Comparison of ENCODE assay signal across 8 cellular contexts in genomic region chr22:29883831-29884139, GRCh38. TPM values are rescaled to one million over a fixed set of nuclear protein-coding genes. Genes with fewer than 3 reads are reported as not detected.
DNase-seq lines count a peak whose midpoint lies in the region; ATAC-seq, FAIRE-seq and TF ChIP-seq lines count a peak whose summit lies in the region.

No MANE protein-coding gene starts in this region.

- H3K27ac ChIP-seq in GM23338 (ENCODE audit: low read depth) (peak overlapping the region; percentile 83), WERI-Rb-1 (peak overlapping the region; percentile 98)

- no peaks in the 10 kb centered on the region; the same call in 2 of the 3 replicates for H3K9me3 Mint-ChIP-seq in GM23338
- H3K9me3 Mint-ChIP-seq in glutamatergic neuron (ENCODE audit: unreplicated experiment) = peaks cover 2% of the 10 kb centered on the region
- no peaks in the 10 kb centered on the region for H3K9me3 Mint-ChIP-seq in stimulated activated memory B cell treated with anti-CD40 and anti-IgM and Interleukin-4, amounts not matched to agents 10 μg/mL and 1 μg/mL and 100 μg/mL, for 72 hours

- TF ChIP-seq CTCF in GM23338 (conservative IDR thresholded peaks at IDR 0.05; ENCODE audit: low read depth in 2 of 2) (no peak), WERI-Rb-1 (IDR thresholded peaks at IDR 0.05; ENCODE audit: low read depth, low read length) (no peak), glutamatergic neuron (IDR thresholded peaks at IDR 0.05; ENCODE audit: partially characterized antibody, unreplicated experiment) (no peak)

- no peaks in the 10 kb centered on the region for H3K27me3 ChIP-seq in GM23338 (ENCODE audit: insufficient read depth)
- H3K27me3 ChIP-seq in WERI-Rb-1 (ENCODE audit: insufficient read depth, low read depth, severe bottlenecking) = no peaks in the 10 kb centered on the region

- DNase-seq in GM23338 (ENCODE audit: low spot score) (no peak), WERI-Rb-1 (no peak), glutamatergic neuron (no peak), frontal cortex (ENCODE audit: low spot score in 2 of 2) (no peak)

- H3K4me3 ChIP-seq in GM23338 (peak overlapping the region; percentile 94), WERI-Rb-1 (ENCODE audit: low read depth, low read length) (peak overlapping the region; percentile 96)

- peak; percentile 30 for ATAC-seq in GM23338
- ATAC-seq in stimulated activated memory B cell treated with anti-CD40 and anti-IgM and Interleukin-4, amounts not matched to agents 10 μg/mL and 1 μg/mL and 100 μg/mL, for 72 hours = no peak
- ATAC-seq in HG02759 (IDR thresholded peaks at IDR 0.05; ENCODE audit: unreplicated experiment) = no peak
- ATAC-seq in HG02610 (IDR thresholded peaks at IDR 0.05; ENCODE audit: unreplicated experiment) = no peak
- ATAC-seq in HG03108 (IDR thresholded peaks at IDR 0.05; ENCODE audit: unreplicated experiment) = no peak

- H3K4me1 ChIP-seq in GM23338 (ENCODE audit: insufficient read depth) = peaks cover 20% of the 10 kb centered on the region

- no peaks in the 10 kb centered on the region for H3K36me3 Mint-ChIP-seq in GM23338 (ENCODE audit: low read depth)
- H3K36me3 Mint-ChIP-seq in glutamatergic neuron (ENCODE audit: unreplicated experiment) = no peaks in the 10 kb centered on the region
- H3K36me3 Mint-ChIP-seq in stimulated activated memory B cell treated with anti-CD40 and anti-IgM and Interleukin-4, amounts not matched to agents 10 μg/mL and 1 μg/mL and 100 μg/mL, for 72 hours = no peaks in the 10 kb centered on the region

- no peaks in the 10 kb centered on the region for H3F3A ChIP-seq in GM23338 (replicated peaks; ENCODE audit: low read depth)

- peaks cover 52% of the 10 kb centered on the region for H3K79me2 ChIP-seq in GM23338 (replicated peaks; ENCODE audit: insufficient read depth)

- no peak overlapping the region for H3K27ac Mint-ChIP-seq in GM23338
- H3K27ac Mint-ChIP-seq in glutamatergic neuron (ENCODE audit: unreplicated experiment) = peak overlapping the region; percentile 81
- peak overlapping the region; percentile 91 for H3K27ac Mint-ChIP-seq in stimulated activated memory B cell treated with anti-CD40 and anti-IgM and Interleukin-4, amounts not matched to agents 10 μg/mL and 1 μg/mL and 100 μg/mL, for 72 hours

- H3K27me3 Mint-ChIP-seq in GM23338 (ENCODE audit: insufficient read depth, low read depth, poor library complexity) = peaks cover 1% of the 10 kb centered on the region
- peaks cover 2% of the 10 kb centered on the region for H3K27me3 Mint-ChIP-seq in glutamatergic neuron (ENCODE audit: unreplicated experiment)
- no peaks in the 10 kb centered on the region for H3K27me3 Mint-ChIP-seq in stimulated activated memory B cell treated with anti-CD40 and anti-IgM and Interleukin-4, amounts not matched to agents 10 μg/mL and 1 μg/mL and 100 μg/mL, for 72 hours

- H3K4me3 Mint-ChIP-seq in GM23338 (peak overlapping the region; percentile 89), glutamatergic neuron (ENCODE audit: unreplicated experiment) (peak overlapping the region; percentile 94)
- H3K4me3 Mint-ChIP-seq in stimulated activated memory B cell treated with anti-CD40 and anti-IgM and Interleukin-4, amounts not matched to agents 10 μg/mL and 1 μg/mL and 100 μg/mL, for 72 hours = peak overlapping the region; percentile 94

- H2AFZ ChIP-seq in GM23338 = peak overlapping the region; percentile 91

- peaks cover 4% of the 10 kb centered on the region for H3K9me3 ChIP-seq in WERI-Rb-1 (ENCODE audit: severe bottlenecking)

- H4K20me1 ChIP-seq in GM23338 (replicated peaks; ENCODE audit: insufficient read depth) = peaks cover 11% of the 10 kb centered on the region

- peaks cover 7% of the 10 kb centered on the region; the same call in 2 of the 3 replicates for H3K4me1 Mint-ChIP-seq in GM23338
- peaks cover 2% of the 10 kb centered on the region for H3K4me1 Mint-ChIP-seq in glutamatergic neuron (ENCODE audit: low read depth, unreplicated experiment)
- H3K4me1 Mint-ChIP-seq in stimulated activated memory B cell treated with anti-CD40 and anti-IgM and Interleukin-4, amounts not matched to agents 10 μg/mL and 1 μg/mL and 100 μg/mL, for 72 hours = peaks cover 7% of the 10 kb centered on the region

- H3K36me3 ChIP-seq in GM23338 (ENCODE audit: insufficient read depth) (no peaks in the 10 kb centered on the region), WERI-Rb-1 (no peaks in the 10 kb centered on the region; the same call in 1 of the 2 replicates)

- no peak for FAIRE-seq in frontal cortex (lab: Jason Lieb, UNC)

- H3K9me2 ChIP-seq in GM23338 (ENCODE audit: insufficient read depth) = 0 out of 2 replicates have a peak, but pooled peaks cover 5% of the 10 kb centered on the region

- peak overlapping the region; percentile 94 for H3K4me2 ChIP-seq in GM23338

TF ChIP-seq in GM23338, 12 proteins besides CTCF, POLR2A, EP300 and RAD21 (continues in another document):
- TF ChIP-seq, protein P1, sequence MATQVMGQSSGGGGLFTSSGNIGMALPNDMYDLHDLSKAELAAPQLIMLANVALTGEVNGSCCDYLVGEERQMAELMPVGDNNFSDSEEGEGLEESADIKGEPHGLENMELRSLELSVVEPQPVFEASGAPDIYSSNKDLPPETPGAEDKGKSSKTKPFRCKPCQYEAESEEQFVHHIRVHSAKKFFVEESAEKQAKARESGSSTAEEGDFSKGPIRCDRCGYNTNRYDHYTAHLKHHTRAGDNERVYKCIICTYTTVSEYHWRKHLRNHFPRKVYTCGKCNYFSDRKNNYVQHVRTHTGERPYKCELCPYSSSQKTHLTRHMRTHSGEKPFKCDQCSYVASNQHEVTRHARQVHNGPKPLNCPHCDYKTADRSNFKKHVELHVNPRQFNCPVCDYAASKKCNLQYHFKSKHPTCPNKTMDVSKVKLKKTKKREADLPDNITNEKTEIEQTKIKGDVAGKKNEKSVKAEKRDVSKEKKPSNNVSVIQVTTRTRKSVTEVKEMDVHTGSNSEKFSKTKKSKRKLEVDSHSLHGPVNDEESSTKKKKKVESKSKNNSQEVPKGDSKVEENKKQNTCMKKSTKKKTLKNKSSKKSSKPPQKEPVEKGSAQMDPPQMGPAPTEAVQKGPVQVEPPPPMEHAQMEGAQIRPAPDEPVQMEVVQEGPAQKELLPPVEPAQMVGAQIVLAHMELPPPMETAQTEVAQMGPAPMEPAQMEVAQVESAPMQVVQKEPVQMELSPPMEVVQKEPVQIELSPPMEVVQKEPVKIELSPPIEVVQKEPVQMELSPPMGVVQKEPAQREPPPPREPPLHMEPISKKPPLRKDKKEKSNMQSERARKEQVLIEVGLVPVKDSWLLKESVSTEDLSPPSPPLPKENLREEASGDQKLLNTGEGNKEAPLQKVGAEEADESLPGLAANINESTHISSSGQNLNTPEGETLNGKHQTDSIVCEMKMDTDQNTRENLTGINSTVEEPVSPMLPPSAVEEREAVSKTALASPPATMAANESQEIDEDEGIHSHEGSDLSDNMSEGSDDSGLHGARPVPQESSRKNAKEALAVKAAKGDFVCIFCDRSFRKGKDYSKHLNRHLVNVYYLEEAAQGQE (IDR thresholded peaks at IDR 0.05; ENCODE audit: unreplicated experiment) = no peak
- TF ChIP-seq CREB1 (CRISPR knock-in tag; IDR thresholded peaks at IDR 0.05; ENCODE audit: low read depth) (no peak), NANOG (IDR thresholded peaks at IDR 0.05; ENCODE audit: borderline replicate concordance) (no peak)

RNA-seq across cellular contexts. Expression of gene MTMR3, which starts 0.8 kb away (rescaled TPM):
- total RNA-seq in GM23338 (2014; rRNA removed; shearing (Covaris generic)) = 25.8 and 27.4 TPM in 2 replicates
- polyA plus RNA-seq in GM23338 (2016; fragmentation: Nextera tagmentation; extraction: Ambion mirVana) = 4.4 and 5.2 TPM in 2 replicates
- total RNA-seq in glutamatergic neuron (ENCODE audit: unreplicated experiment) = 51.7 TPM
- 66.0 TPM for total RNA-seq in frontal cortex

RNA-seq across cellular contexts. Expression of gene ASCC2, which starts 45.7 kb away (rescaled TPM):
- total RNA-seq in GM23338 (2014; rRNA removed; shearing (Covaris generic)) = 30.5 and 32.4 TPM in 2 replicates
- polyA plus RNA-seq in GM23338 (2016; fragmentation: Nextera tagmentation; extraction: Ambion mirVana) = 31.3 and 34.6 TPM in 2 replicates
- total RNA-seq in glutamatergic neuron (ENCODE audit: unreplicated experiment) = 67.8 TPM
- 15.1 TPM for total RNA-seq in frontal cortex
